22 cellular contexts compared by ENCODE assay signal in the genomic region with DNA sequence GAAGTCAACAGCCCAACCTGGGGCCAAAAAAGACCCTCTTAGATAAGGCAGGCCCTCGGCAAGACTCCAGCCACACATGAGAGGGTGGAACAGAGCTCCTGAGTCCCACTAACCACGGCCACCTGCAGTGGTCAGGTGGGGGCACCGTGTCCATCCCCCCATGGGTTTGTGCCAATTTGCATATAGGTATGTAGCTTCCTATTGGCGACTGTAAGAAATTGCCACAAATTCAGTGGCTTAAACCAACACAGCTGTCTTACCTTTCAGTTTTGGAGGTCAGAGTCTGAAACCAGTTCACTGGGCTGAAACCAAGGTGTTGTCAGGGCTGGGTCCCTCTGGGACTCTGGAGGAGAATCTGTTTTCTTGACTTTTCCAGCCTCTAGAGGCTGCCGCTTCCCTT. TPM values are rescaled to one million over a fixed set of nuclear protein-coding genes. Genes with fewer than 3 reads are reported as not detected.
DNase-seq lines count a peak whose midpoint lies in the region; ATAC-seq, FAIRE-seq and TF ChIP-seq lines count a peak whose summit lies in the region.
"Had no signal": no experiment of that assay in that cellular context is flagged by ENCODE, and none has a peak within 500 bp of the region (broad histone marks: within the 10 kb centered on the region; RNA-seq: fewer than 3 reads in every experiment).

No MANE protein-coding gene starts in this region.

- in situ Hi-C loops in Panc1 (cut with HindIII; ENCODE audit: low pct_unique_long_range_greater_than_20kb, low sequenced_read_pairs) = no loop called here

- H3K27me3 ChIP-seq in Panc1 (ENCODE audit: control insufficient read depth, insufficient read depth, low read length) (no peaks in the 10 kb centered on the region), spleen (replicated peaks in 1 of 7) (peaks cover 0 to 23% (median 0%) of the 10 kb centered on the region in 7 donors)
- H3K27me3 ChIP-seq: Peyer's patch had no signal

- H3K4me1 ChIP-seq in Panc1 (ENCODE audit: control insufficient read depth, insufficient read depth, low read length) = peaks cover 96% of the 10 kb centered on the region
- H3K4me1 ChIP-seq in spleen = peaks cover 0 to 22% (median 5%) of the 10 kb centered on the region in 6 donors

- 83 to 92% (median 88%) methylated on average over 5 of the region's 5 CpGs for WGBS in spleen, 5 donors

- FAIRE-seq in GM18507 (lab: Jason Lieb, UNC) = peak; percentile 5
- FAIRE-seq: GM12892 had no signal

- intact Hi-C loops in Right ventricle myocardium inferior (cut with DNase I) (no loop called here), Right ventricle myocardium superior (cut with DNase I) (loop anchor here (10.0 kb wide), 1 partner anchor 360 kb away; no protein-coding TSS in a partner anchor), Panc1 (cut with micrococcal nuclease; ENCODE audit: unreplicated experiment) (loop anchor here (10.0 kb wide), 1 partner anchor 50 kb away; no protein-coding TSS in a partner anchor), spleen (cut with DNase I; ENCODE audit: low total_unique reads) (no loop called here), Calu3 (cut with micrococcal nuclease; ENCODE audit: unreplicated experiment) (no loop called here)

- no peaks in the 10 kb centered on the region for H3K27me3 Mint-ChIP-seq in Calu3 (ENCODE audit: unreplicated experiment)
- H3K27me3 Mint-ChIP-seq in activated naive CD8-positive, alpha-beta T cell treated with anti-CD3 and anti-CD28 coated beads for 36 hours = peaks cover 5% of the 10 kb centered on the region

- H3K27ac Mint-ChIP-seq in Calu3 (ENCODE audit: unreplicated experiment) = no peak overlapping the region
- no peak overlapping the region for H3K27ac Mint-ChIP-seq in activated naive CD8-positive, alpha-beta T cell treated with anti-CD3 and anti-CD28 coated beads for 36 hours

- H3K36me3 ChIP-seq in Panc1 (ENCODE audit: control insufficient read depth, insufficient read depth, low read length) = no peaks in the 10 kb centered on the region; the same call in 1 of the 2 replicates
- H3K36me3 ChIP-seq in spleen = peaks cover 0 to 11% (median 0%) of the 10 kb centered on the region in 6 donors
- H3K36me3 ChIP-seq: Peyer's patch had no signal

- H3K36me3 Mint-ChIP-seq in Calu3 (ENCODE audit: insufficient read depth, unreplicated experiment) = peaks cover 4% of the 10 kb centered on the region
- peaks cover 2% of the 10 kb centered on the region for H3K36me3 Mint-ChIP-seq in activated naive CD8-positive, alpha-beta T cell treated with anti-CD3 and anti-CD28 coated beads for 36 hours
- H3K36me3 Mint-ChIP-seq: CD4-positive, CD25-positive, alpha-beta regulatory T cell had no signal

- peak overlapping the region; percentile 90 for H3K27ac ChIP-seq in Panc1 (ENCODE audit: low read length)
- no peak overlapping the region for H3K27ac ChIP-seq in spleen
- H3K27ac ChIP-seq: 22Rv1, Peyer's patch, SK-N-MC had no signal

- H3K9me3 Mint-ChIP-seq in Calu3 (ENCODE audit: low read depth, unreplicated experiment) = no peaks in the 10 kb centered on the region
- peaks cover 13% of the 10 kb centered on the region for H3K9me3 Mint-ChIP-seq in activated naive CD8-positive, alpha-beta T cell treated with anti-CD3 and anti-CD28 coated beads for 36 hours

- BruUV-seq in Panc1 (replicated peaks; lab: Mats Ljungman, UMichigan) (no TSS peak), Calu3 (replicated peaks; lab: Mats Ljungman, UMichigan) (no TSS peak)

- CTCF ChIA-PET in Panc1 (lab: Charles Lee) = no interaction called here
- CTCF ChIA-PET in Calu3 (lab: Charles Lee) = no interaction called here

- ATAC-seq in Right ventricle myocardium inferior (no peak), Right ventricle myocardium superior (ENCODE audit: poor library complexity) (no peak), Panc1 (no peak), GM19351 (IDR thresholded peaks at IDR 0.05; ENCODE audit: unreplicated experiment) (no peak)

- peak; percentile 5 for DNase-seq in Right ventricle myocardium inferior (ENCODE audit: missing footprints)
- no peak for DNase-seq in Right ventricle myocardium superior
- no peak for DNase-seq in GM18507 (ENCODE audit: extremely low spot score, insufficient read length, low read depth)
- no peak for DNase-seq in Panc1 (ENCODE audit: low read depth, low spot score)
- peak; percentile 33 for DNase-seq in spleen
- DNase-seq in Calu3 = no peak
- no peak for DNase-seq in activated naive CD8-positive, alpha-beta T cell treated with anti-CD3 and anti-CD28 coated beads for 36 hours
- DNase-seq: AML-193; CD4-positive, CD25-positive, alpha-beta regulatory T cell; COR-L47; DMS153; GDM1; NCI-H1417 treated with DMSO at 0.1 percent for 48 hours; NCI-H187 treated with DMSO at 0.1 percent for 48 hours; NCI-H345; NCI-H524 treated with DMSO at 0.1 percent for 48 hours; SHP77 had no signal

- H3K9me3 ChIP-seq in Panc1 (ENCODE audit: control insufficient read depth, insufficient read depth, low read depth, low read length) (no peaks in the 10 kb centered on the region), spleen (peaks cover 0 to 25% (median 19%) of the 10 kb centered on the region in 8 donors)
- H3K9me3 ChIP-seq: Peyer's patch had no signal

- TF ChIP-seq POLR2A in spleen (IDR thresholded peaks at IDR 0.05) = no peak

- POLR2A ChIA-PET in Panc1 (lab: Charles Lee) = no interaction called here

- H3K4me3 Mint-ChIP-seq in Calu3 (ENCODE audit: low read depth, unreplicated experiment) = no peak overlapping the region
- no peak overlapping the region for H3K4me3 Mint-ChIP-seq in activated naive CD8-positive, alpha-beta T cell treated with anti-CD3 and anti-CD28 coated beads for 36 hours
- H3K4me3 Mint-ChIP-seq: CD4-positive, CD25-positive, alpha-beta regulatory T cell had no signal

- no peak for TF ChIP-seq CTCF in Panc1 (IDR thresholded peaks at IDR 0.05)
- TF ChIP-seq CTCF in spleen (IDR thresholded peaks at IDR 0.05 in 8 of 11, conservative IDR thresholded peaks at IDR 0.05 in 3 of 11) = no peak
- no peak for TF ChIP-seq CTCF in Calu3 (IDR thresholded peaks at IDR 0.05; ENCODE audit: unreplicated experiment)

- H3K4me1 Mint-ChIP-seq in Calu3 (ENCODE audit: low read depth, unreplicated experiment) = no peaks in the 10 kb centered on the region
- no peaks in the 10 kb centered on the region for H3K4me1 Mint-ChIP-seq in activated naive CD8-positive, alpha-beta T cell treated with anti-CD3 and anti-CD28 coated beads for 36 hours

- H3K4me3 ChIP-seq in Panc1 (ENCODE audit: low read depth in 2 of 2, low read length in 2 of 2) (no peak overlapping the region), spleen (no peak overlapping the region)
- H3K4me3 ChIP-seq: Peyer's patch, SK-N-MC had no signal

RNA-seq across cellular contexts. Expression of a gene that starts 59.3 kb away (rescaled TPM):
- total RNA-seq in Right ventricle myocardium inferior (51.6 TPM), Right ventricle myocardium superior (44.2 TPM), Panc1 (2021; ENCODE audit: unreplicated experiment) (676 TPM), spleen (100 to 1,000 TPM in 3 of 7 donors, 10 to 100 TPM in 4; 71.8 to 208 (median 99.6) TPM), Calu3 (2022) (54.5 and 82.9 TPM in 2 replicates)
- polyA plus RNA-seq in Panc1 (2012; ENCODE audit: insufficient read length) = 1,186 TPM
- 10 to 100 TPM; 35.0 to 66.9 (median 60.0) TPM for polyA plus RNA-seq in spleen
- 1 to 10 TPM; 3.5 to 4.0 TPM for total RNA-seq in activated naive CD8-positive, alpha-beta T cell treated with anti-CD3 and anti-CD28 coated beads for 36 hours

Comparison
In these comparisons a context has a peak if more than half of its experiments do, and no peak if none do; other contexts are left out.
1. DNase-seq: peak in Right ventricle myocardium inferior (single experiment) and spleen (single experiment); none in Right ventricle myocardium superior (single experiment), GM18507 (single experiment), Panc1 (single experiment), Calu3 (single experiment) and activated naive CD8-positive, alpha-beta T cell treated with anti-CD3 and anti-CD28 coated beads for 36 hours (single experiment).
2. intact Hi-C loops: an anchor here in Right ventricle myocardium superior (10.0 kb wide) and Panc1 (10.0 kb wide); none called in Right ventricle myocardium inferior, spleen and Calu3.